19 cellular contexts compared by ENCODE assay signal in the genomic region with DNA sequence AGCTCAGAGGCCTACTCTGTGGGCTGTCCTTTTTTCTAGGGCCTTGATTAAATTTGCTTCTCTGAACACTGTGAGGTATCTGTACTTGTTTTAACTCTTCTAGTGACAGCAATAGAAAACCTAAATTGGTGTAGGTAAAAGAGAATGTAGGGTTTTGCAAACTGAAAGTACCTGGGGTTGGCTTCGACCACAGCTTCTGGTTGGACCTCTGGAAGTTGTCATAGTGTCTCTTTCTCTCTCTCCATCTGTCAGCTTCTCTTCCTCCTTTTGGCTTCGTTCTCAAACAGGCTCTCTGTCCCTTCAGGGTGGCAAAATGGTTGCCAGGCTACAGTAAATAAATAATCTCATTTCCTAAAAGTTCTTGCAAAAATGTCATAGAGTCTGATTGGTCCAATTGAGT.
DNase-seq lines count a peak whose midpoint lies in the region; ATAC-seq and TF ChIP-seq lines count a peak whose summit lies in the region.
"Had no signal": no experiment of that assay in that cellular context is flagged by ENCODE, and none has a peak within 500 bp of the region (broad histone marks: within the 10 kb centered on the region; RNA-seq: fewer than 3 reads in every experiment).

No MANE protein-coding gene starts in this region.

- no peak for DNase-seq in stimulated activated naive CD8-positive, alpha-beta T cell treated with anti-CD3 and anti-CD28 coated beads, Interleukin-15, amount 100 ng/mL, for 72 hours
- DNase-seq in stimulated activated naive CD8-positive, alpha-beta T cell treated with anti-CD3 and anti-CD28 coated beads, Interleukin-15, Interleukin-2, amounts not matched to agents 100 U/mL and 50 U/mL, for 24 hours: no peak
- no peak for DNase-seq in coronary artery (ENCODE audit: low spot score)
- no peak for DNase-seq in NCI-H1694 treated with DMSO at 0.1 percent for 48 hours (lab: John Stamatoyannopoulos, UW)
- DNase-seq in Ammon's horn (ENCODE audit: low spot score): no peak
- DNase-seq: activated CD4-positive, alpha-beta T cell treated with anti-CD3 and anti-CD28 coated beads for 36 hours; activated T-cell treated with anti-CD3 and anti-CD28 coated beads for 4 hours; CD8-positive, alpha-beta memory T cell; hippocampal formation; left colon; NCI-H1105 treated with DMSO at 0.1 percent for 48 hours; occipital lobe; SHP77 had no signal

- H3K4me1 Mint-ChIP-seq in stimulated activated naive CD8-positive, alpha-beta T cell treated with anti-CD3 and anti-CD28 coated beads, Interleukin-15, amount 100 ng/mL, for 72 hours: peaks cover 6% of the 10 kb centered on the region
- H3K4me1 Mint-ChIP-seq: activated CD4-positive, alpha-beta T cell treated with anti-CD3 and anti-CD28 coated beads for 36 hours; CD8-positive, alpha-beta memory T cell had no signal

- no peak overlapping the region for H3K4me3 Mint-ChIP-seq in stimulated activated naive CD8-positive, alpha-beta T cell treated with anti-CD3 and anti-CD28 coated beads, Interleukin-15, amount 100 ng/mL, for 72 hours
- H3K4me3 Mint-ChIP-seq: activated CD4-positive, alpha-beta T cell treated with anti-CD3 and anti-CD28 coated beads for 36 hours; CD8-positive, alpha-beta memory T cell had no signal

- H3K27ac ChIP-seq in coronary artery: peak overlapping the region; percentile 63 to 76
- H3K27ac ChIP-seq: GM23248, skin epidermis had no signal

- H3K27me3 Mint-ChIP-seq in stimulated activated naive CD8-positive, alpha-beta T cell treated with anti-CD3 and anti-CD28 coated beads, Interleukin-15, amount 100 ng/mL, for 72 hours: peaks cover 30% of the 10 kb centered on the region

- no peaks in the 10 kb centered on the region for H3K9me3 Mint-ChIP-seq in stimulated activated naive CD8-positive, alpha-beta T cell treated with anti-CD3 and anti-CD28 coated beads, Interleukin-15, amount 100 ng/mL, for 72 hours
- H3K9me3 Mint-ChIP-seq: activated naive CD4-positive, alpha-beta T cell treated with anti-CD3 and anti-CD28 coated beads, Interleukin-2, amount 50 U/mL, for 72 hours had no signal

- ATAC-seq in stimulated activated naive CD8-positive, alpha-beta T cell treated with anti-CD3 and anti-CD28 coated beads, Interleukin-15, amount 100 ng/mL, for 72 hours: peak; percentile 7
- no peak for ATAC-seq in stimulated activated naive CD8-positive, alpha-beta T cell treated with anti-CD3 and anti-CD28 coated beads, Interleukin-15, Interleukin-2, amounts not matched to agents 100 U/mL and 50 U/mL, for 24 hours
- peak; percentile 46 for ATAC-seq in HG02981 (IDR thresholded peaks at IDR 0.05; ENCODE audit: unreplicated experiment)
- ATAC-seq in HG03354 (IDR thresholded peaks at IDR 0.05; ENCODE audit: poor library complexity, severe bottlenecking, unreplicated experiment): no peak
- ATAC-seq in GM18517 (IDR thresholded peaks at IDR 0.05; ENCODE audit: unreplicated experiment): no peak
- ATAC-seq: activated CD4-positive, alpha-beta T cell treated with anti-CD3 and anti-CD28 coated beads for 36 hours; activated naive CD4-positive, alpha-beta T cell treated with anti-CD3 and anti-CD28 coated beads, Interleukin-2, amount 50 U/mL, for 72 hours; left colon had no signal

- no peak overlapping the region for H3K4me3 ChIP-seq in coronary artery
- H3K4me3 ChIP-seq: GM23248, skin epidermis had no signal

- TF ChIP-seq CTCF in coronary artery (IDR thresholded peaks at IDR 0.05): no peak

- peak overlapping the region in 1 of 2 donors; percentile 84 for H3K27ac Mint-ChIP-seq in stimulated activated naive CD8-positive, alpha-beta T cell treated with anti-CD3 and anti-CD28 coated beads, Interleukin-15, amount 100 ng/mL, for 72 hours
- H3K27ac Mint-ChIP-seq: activated CD4-positive, alpha-beta T cell treated with anti-CD3 and anti-CD28 coated beads for 36 hours; activated naive CD4-positive, alpha-beta T cell treated with anti-CD3 and anti-CD28 coated beads, Interleukin-2, amount 50 U/mL, for 72 hours; CD8-positive, alpha-beta memory T cell had no signal

Comparison
In these comparisons a context has a peak if more than half of its experiments do, and no peak if none do; other contexts are left out.
1. ATAC-seq: peak in stimulated activated naive CD8-positive, alpha-beta T cell treated with anti-CD3 and anti-CD28 coated beads, Interleukin-15, amount 100 ng/mL, for 72 hours (single experiment) and HG02981 (single experiment); none in stimulated activated naive CD8-positive, alpha-beta T cell treated with anti-CD3 and anti-CD28 coated beads, Interleukin-15, Interleukin-2, amounts not matched to agents 100 U/mL and 50 U/mL, for 24 hours (single experiment), HG03354 (single experiment) and GM18517 (single experiment).